In genomic region chr1:156958247-156958714, GRCh38 we compare ENCODE assay signal across 1 cellular context.
A peak's percentile ranks its signal among the peaks of the same experiment; 100 is the strongest.
TF ChIP-seq lines count a peak whose summit lies in the region.

No MANE protein-coding gene starts in this region.

TF ChIP-seq in K562, 482 proteins besides CTCF, POLR2A, EP300 and RAD21 (continued from another document and continues in another):
- TF ChIP-seq, protein P1, sequence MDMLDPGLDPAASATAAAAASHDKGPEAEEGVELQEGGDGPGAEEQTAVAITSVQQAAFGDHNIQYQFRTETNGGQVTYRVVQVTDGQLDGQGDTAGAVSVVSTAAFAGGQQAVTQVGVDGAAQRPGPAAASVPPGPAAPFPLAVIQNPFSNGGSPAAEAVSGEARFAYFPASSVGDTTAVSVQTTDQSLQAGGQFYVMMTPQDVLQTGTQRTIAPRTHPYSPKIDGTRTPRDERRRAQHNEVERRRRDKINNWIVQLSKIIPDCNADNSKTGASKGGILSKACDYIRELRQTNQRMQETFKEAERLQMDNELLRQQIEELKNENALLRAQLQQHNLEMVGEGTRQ (CRISPR knock-in tag; IDR thresholded peaks at IDR 0.05): no peak
- peak; percentile 99 for TF ChIP-seq TEAD4 (IDR thresholded peaks at IDR 0.05; ENCODE audit: low read length)
- TF ChIP-seq TEAD4 (CRISPR knock-in tag; IDR thresholded peaks at IDR 0.05; ENCODE audit: borderline replicate concordance): no peak
- TF ChIP-seq HNRNPLL (IDR thresholded peaks at IDR 0.05; ENCODE audit: low read depth, low read length, poor library complexity, severe bottlenecking): no peak
- peak; percentile 80; the same call in 1 of the 2 replicates for TF ChIP-seq GATAD2B (IDR thresholded peaks at IDR 0.05; ENCODE audit: borderline replicate concordance)
- no peak for TF ChIP-seq ZNF140 (CRISPR knock-in tag; IDR thresholded peaks at IDR 0.05)
- TF ChIP-seq RBM39 (optimal IDR thresholded peaks at IDR 0.05; ENCODE audit: low read depth, low read length): no peak
- TF ChIP-seq LCOR (CRISPR knock-in tag; IDR thresholded peaks at IDR 0.05): peak; percentile 87
- TF ChIP-seq HDAC3 (IDR thresholded peaks at IDR 0.05; ENCODE audit: borderline replicate concordance, partially characterized antibody): peak; percentile 92
- TF ChIP-seq OTX1 (CRISPR knock-in tag; IDR thresholded peaks at IDR 0.05): 0 out of 2 replicates have a peak, but pooled peaks have one; percentile 71
- 0 out of 2 replicates have a peak, but pooled peaks have one; percentile 45 for TF ChIP-seq ELF4 (CRISPR knock-in tag; IDR thresholded peaks at IDR 0.05)
- TF ChIP-seq CC2D1A (IDR thresholded peaks at IDR 0.05): peak; percentile 85
- peak in 1 of 2 experiments; percentile 49; a peak in 1 of 4 replicates for TF ChIP-seq ZNF318 (IDR thresholded peaks at IDR 0.05; ENCODE audit: borderline replicate concordance in 1 of 2, low read depth in 1 of 2)
- TF ChIP-seq SMARCE1 (IDR thresholded peaks at IDR 0.05): peak; percentile 93
- peak; percentile 72; the same call in 1 of the 2 replicates for TF ChIP-seq TCF7 (IDR thresholded peaks at IDR 0.05; ENCODE audit: borderline replicate concordance)
- peak; percentile 93 for TF ChIP-seq ZNF584 (CRISPR knock-in tag; IDR thresholded peaks at IDR 0.05; ENCODE audit: low read depth)
- TF ChIP-seq TFAP4 (CRISPR knock-in tag; IDR thresholded peaks at IDR 0.05; ENCODE audit: borderline replicate concordance): peak; percentile 84
- TF ChIP-seq RNF2 (IDR thresholded peaks at IDR 0.05): peak; percentile 92
- TF ChIP-seq NRF1 (conservative IDR thresholded peaks at IDR 0.05 in 1 of 2, IDR thresholded peaks at IDR 0.05 in 1 of 2): peak; percentile 20 to 26; a peak in 1 of 4 replicates
- no peak for TF ChIP-seq GABPB2 (CRISPR knock-in tag; conservative IDR thresholded peaks at IDR 0.05)
- TF ChIP-seq C11orf30 (IDR thresholded peaks at IDR 0.05; ENCODE audit: low read depth): no peak
- 0 out of 2 replicates have a peak, but pooled peaks have one; percentile 67 for TF ChIP-seq SMAD3 (CRISPR knock-in tag; conservative IDR thresholded peaks at IDR 0.05)
- TF ChIP-seq PRDM10 (IDR thresholded peaks at IDR 0.05; ENCODE audit: partially characterized antibody): peak; percentile 25
- peak; percentile 92 for TF ChIP-seq ZNF589 (CRISPR knock-in tag; IDR thresholded peaks at IDR 0.05; ENCODE audit: low read depth)
- TF ChIP-seq ZNF274 (IDR thresholded peaks at IDR 0.05; ENCODE audit: borderline replicate concordance, low read depth, low read length): peak; percentile 80
- TF ChIP-seq ETV5 (CRISPR knock-in tag; IDR thresholded peaks at IDR 0.05; ENCODE audit: low read depth): peak; percentile 88
- no peak for TF ChIP-seq CAMTA2 (CRISPR knock-in tag; conservative IDR thresholded peaks at IDR 0.05)
- no peak for TF ChIP-seq PRPF4 (IDR thresholded peaks at IDR 0.05; ENCODE audit: insufficient read depth, low read depth, low read length, poor library complexity, severe bottlenecking)
- TF ChIP-seq, protein P2, sequence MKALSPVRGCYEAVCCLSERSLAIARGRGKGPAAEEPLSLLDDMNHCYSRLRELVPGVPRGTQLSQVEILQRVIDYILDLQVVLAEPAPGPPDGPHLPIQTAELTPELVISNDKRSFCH (CRISPR knock-in tag; IDR thresholded peaks at IDR 0.05): no peak
- TF ChIP-seq, protein P2 (tag; IDR thresholded peaks at IDR 0.05): peak; percentile 90
- peak; percentile 77 for TF ChIP-seq JUND (IDR thresholded peaks at IDR 0.05; ENCODE audit: borderline replicate concordance, low read depth, low read length)
- TF ChIP-seq JUND (tag; IDR thresholded peaks at IDR 0.05; ENCODE audit: borderline replicate concordance, low read depth, low read length): peak; percentile 80; the same call in 1 of the 3 replicates
- TF ChIP-seq MCM5 (IDR thresholded peaks at IDR 0.05; ENCODE audit: low read depth): no peak
- peak; percentile 43; the same call in 1 of the 2 replicates for TF ChIP-seq KHSRP (IDR thresholded peaks at IDR 0.05)
- TF ChIP-seq POLR2B (IDR thresholded peaks at IDR 0.05; ENCODE audit: low read depth, partially characterized antibody): no peak
- TF ChIP-seq, protein P3, sequence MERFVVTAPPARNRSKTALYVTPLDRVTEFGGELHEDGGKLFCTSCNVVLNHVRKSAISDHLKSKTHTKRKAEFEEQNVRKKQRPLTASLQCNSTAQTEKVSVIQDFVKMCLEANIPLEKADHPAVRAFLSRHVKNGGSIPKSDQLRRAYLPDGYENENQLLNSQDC (CRISPR knock-in tag; IDR thresholded peaks at IDR 0.05): no peak
- peak; percentile 58; the same call in 1 of the 2 replicates for TF ChIP-seq CREB1 (IDR thresholded peaks at IDR 0.05)
- no peak for TF ChIP-seq CREB1 (CRISPR knock-in tag; IDR thresholded peaks at IDR 0.05)
- no peak for TF ChIP-seq HMG20A (CRISPR knock-in tag; conservative IDR thresholded peaks at IDR 0.05)
- no peak for TF ChIP-seq ZNF133 (CRISPR knock-in tag; IDR thresholded peaks at IDR 0.05)
- TF ChIP-seq NCOR1 (IDR thresholded peaks at IDR 0.05): peak; percentile 95
- TF ChIP-seq BACH1 (tag; IDR thresholded peaks at IDR 0.05): peak; percentile 77
- TF ChIP-seq SRSF7 (optimal IDR thresholded peaks at IDR 0.05; ENCODE audit: low read depth, low read length): no peak
- TF ChIP-seq NCOA2 (IDR thresholded peaks at IDR 0.05; ENCODE audit: partially characterized antibody in 2 of 2): peak in 1 of 2 experiments; percentile 36
- peak; percentile 65 for TF ChIP-seq BHLHE40 (IDR thresholded peaks at IDR 0.05; ENCODE audit: low read length)
- TF ChIP-seq RUNX1 (IDR thresholded peaks at IDR 0.05; ENCODE audit: low read depth): peak; percentile 95
- TF ChIP-seq, protein P4, sequence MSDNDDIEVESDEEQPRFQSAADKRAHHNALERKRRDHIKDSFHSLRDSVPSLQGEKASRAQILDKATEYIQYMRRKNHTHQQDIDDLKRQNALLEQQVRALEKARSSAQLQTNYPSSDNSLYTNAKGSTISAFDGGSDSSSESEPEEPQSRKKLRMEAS (CRISPR knock-in tag; IDR thresholded peaks at IDR 0.05): peak; percentile 61; the same call in 1 of the 2 replicates
- peak; percentile 93 for TF ChIP-seq LEF1 (IDR thresholded peaks at IDR 0.05)
- TF ChIP-seq EP400 (IDR thresholded peaks at IDR 0.05): no peak
- no peak for TF ChIP-seq RBM14 (IDR thresholded peaks at IDR 0.05; ENCODE audit: borderline replicate concordance, insufficient read depth, low read depth, low read length)
- 0 out of 2 replicates have a peak, but pooled peaks have one; percentile 25 for TF ChIP-seq ZNF444 (CRISPR knock-in tag; IDR thresholded peaks at IDR 0.05)
- TF ChIP-seq, protein P5, sequence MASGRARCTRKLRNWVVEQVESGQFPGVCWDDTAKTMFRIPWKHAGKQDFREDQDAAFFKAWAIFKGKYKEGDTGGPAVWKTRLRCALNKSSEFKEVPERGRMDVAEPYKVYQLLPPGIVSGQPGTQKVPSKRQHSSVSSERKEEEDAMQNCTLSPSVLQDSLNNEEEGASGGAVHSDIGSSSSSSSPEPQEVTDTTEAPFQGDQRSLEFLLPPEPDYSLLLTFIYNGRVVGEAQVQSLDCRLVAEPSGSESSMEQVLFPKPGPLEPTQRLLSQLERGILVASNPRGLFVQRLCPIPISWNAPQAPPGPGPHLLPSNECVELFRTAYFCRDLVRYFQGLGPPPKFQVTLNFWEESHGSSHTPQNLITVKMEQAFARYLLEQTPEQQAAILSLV (tag; IDR thresholded peaks at IDR 0.05): no peak; the same call in 1 of the 2 replicates
- TF ChIP-seq, protein P6, sequence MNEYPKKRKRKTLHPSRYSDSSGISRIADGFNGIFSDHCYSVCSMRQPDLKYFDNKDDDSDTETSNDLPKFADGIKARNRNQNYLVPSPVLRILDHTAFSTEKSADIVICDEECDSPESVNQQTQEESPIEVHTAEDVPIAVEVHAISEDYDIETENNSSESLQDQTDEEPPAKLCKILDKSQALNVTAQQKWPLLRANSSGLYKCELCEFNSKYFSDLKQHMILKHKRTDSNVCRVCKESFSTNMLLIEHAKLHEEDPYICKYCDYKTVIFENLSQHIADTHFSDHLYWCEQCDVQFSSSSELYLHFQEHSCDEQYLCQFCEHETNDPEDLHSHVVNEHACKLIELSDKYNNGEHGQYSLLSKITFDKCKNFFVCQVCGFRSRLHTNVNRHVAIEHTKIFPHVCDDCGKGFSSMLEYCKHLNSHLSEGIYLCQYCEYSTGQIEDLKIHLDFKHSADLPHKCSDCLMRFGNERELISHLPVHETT (CRISPR knock-in tag; conservative IDR thresholded peaks at IDR 0.05 in 1 of 2, IDR thresholded peaks at IDR 0.05 in 1 of 2): peak in 1 of 2 experiments; percentile 87; a peak in 1 of 4 replicates
